ENCODE assay signal across 8 cellular contexts in the genomic region with DNA sequence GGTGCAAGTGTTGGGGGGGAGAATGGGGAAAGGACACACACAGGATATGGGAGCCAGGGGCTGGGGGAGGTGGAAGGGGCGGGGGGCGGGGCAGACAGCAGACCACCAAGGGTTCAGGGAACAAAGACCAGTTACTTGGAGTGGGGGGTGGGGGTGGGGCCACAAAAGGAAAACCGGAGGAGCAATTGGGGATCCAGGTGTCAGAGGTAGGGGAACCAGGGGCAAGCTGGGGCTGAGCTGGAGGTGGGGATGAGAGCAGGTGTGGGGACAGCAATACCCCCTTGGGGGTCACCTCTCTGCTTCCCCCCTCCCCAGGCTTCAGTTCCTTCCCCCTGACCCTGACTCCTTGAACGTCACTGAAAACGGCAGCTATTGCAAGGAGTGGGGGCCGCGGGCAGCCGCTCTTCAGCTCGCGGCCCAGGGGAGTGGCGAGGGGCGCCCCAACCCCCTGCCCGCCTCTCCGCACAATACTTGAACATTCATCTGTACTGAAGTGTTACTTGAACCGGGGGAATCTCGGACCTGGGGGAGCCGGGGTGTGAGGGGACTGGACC. TPM values are rescaled to one million over a fixed set of nuclear protein-coding genes. Genes with fewer than 3 reads are reported as not detected.
DNase-seq lines count a peak whose midpoint lies in the region; TF ChIP-seq lines count a peak whose summit lies in the region.

No MANE protein-coding gene starts in this region.

- H2AFZ ChIP-seq in mesenchymal stem cell (ENCODE audit: low read depth, low read length) = no peak overlapping the region

- H3K9me3 Mint-ChIP-seq in dendritic cell treated with granulocyte-macrophage colony-stimulating factor and Interleukin-4, amounts not matched to agents 40 ng/mL and 50 ng/mL, for 4 days = no peaks in the 10 kb centered on the region

- 5% methylated on average over 17 of the region's 17 CpGs for WGBS in HUES64
- 38% methylated on average over 17 of the region's 17 CpGs for WGBS in mesenchymal stem cell
- 47 to 84% (median 68%) methylated on average over 5 to 17 of the region's 17 CpGs for WGBS in stomach, 5 donors

- no peaks in the 10 kb centered on the region for H3K27me3 ChIP-seq in HUES64 (ENCODE audit: insufficient read depth, low read length)
- no peaks in the 10 kb centered on the region for H3K27me3 ChIP-seq in mesenchymal stem cell (ENCODE audit: control insufficient read depth in 1 of 2, insufficient read depth in 1 of 2, low read length in 2 of 2)
- no peaks in the 10 kb centered on the region for H3K27me3 ChIP-seq in stomach

- H3K18ac ChIP-seq in mesenchymal stem cell (ENCODE audit: low read depth in 1 of 2, low read length in 2 of 2) = no peak overlapping the region

- no peak overlapping the region for H3K23ac ChIP-seq in mesenchymal stem cell (ENCODE audit: low read length in 2 of 2)

- H3K27ac ChIP-seq in HUES64 (ENCODE audit: low read depth, low read length) = peak overlapping the region; percentile 88
- no peak overlapping the region for H3K27ac ChIP-seq in mesenchymal stem cell (ENCODE audit: low read length, poor library complexity, severe bottlenecking)
- H3K27ac ChIP-seq in stomach = peak overlapping the region; percentile 16 to 96 (median 92)

- no peak for TF ChIP-seq EP300 in stomach (IDR thresholded peaks at IDR 0.05)

- H3K9ac ChIP-seq in HUES64 (ENCODE audit: low read depth, low read length) (peak overlapping the region; percentile 66), mesenchymal stem cell (ENCODE audit: low read length) (peak overlapping the region; percentile 98)

- TF ChIP-seq POLR2A in stomach (IDR thresholded peaks at IDR 0.05) = no peak

- peaks cover 29% of the 10 kb centered on the region for H3K36me3 ChIP-seq in HUES64 (ENCODE audit: insufficient read depth, low read length)
- peaks cover 37 to 40% of the 10 kb centered on the region in 2 experiments for H3K36me3 ChIP-seq in mesenchymal stem cell (ENCODE audit: control insufficient read depth in 1 of 2, insufficient read depth in 2 of 2, low read depth in 1 of 2, low read length in 2 of 2)
- H3K36me3 ChIP-seq in stomach = peaks cover 0 to 45% (median 44%) of the 10 kb centered on the region in 4 donors

- H3K4me1 ChIP-seq in HUES64 (ENCODE audit: insufficient read depth, low read length) (peaks cover 20% of the 10 kb centered on the region), mesenchymal stem cell (ENCODE audit: control insufficient read depth, insufficient read depth, low read depth, low read length) (peaks cover 21% of the 10 kb centered on the region), stomach (peaks cover 25 to 50% (median 43%) of the 10 kb centered on the region in 4 donors)

- H3K4me3 Mint-ChIP-seq in dendritic cell treated with granulocyte-macrophage colony-stimulating factor and Interleukin-4, amounts not matched to agents 40 ng/mL and 50 ng/mL, for 4 days = no peak overlapping the region

- H3K9me3 ChIP-seq in HUES64 (ENCODE audit: insufficient read depth, low read depth, low read length) = no peaks in the 10 kb centered on the region
- H3K9me3 ChIP-seq in mesenchymal stem cell (ENCODE audit: control insufficient read depth, low read length) = no peaks in the 10 kb centered on the region
- H3K9me3 ChIP-seq in stomach = no peaks in the 10 kb centered on the region

- DNase-seq in mesenchymal stem cell (no peak), stomach (no peak), DMS79 treated with DMSO at 0.1 percent for 48 hours (lab: John Stamatoyannopoulos, UW) (no peak), DMS79 (lab: John Stamatoyannopoulos, UW) (no peak), kidney glomerular epithelial cell (lab: John Stamatoyannopoulos, UW) (no peak), KBM-7 (no peak)

- peak overlapping the region; percentile 66 for H4K91ac ChIP-seq in mesenchymal stem cell (ENCODE audit: low read length)

- H2BK15ac ChIP-seq in mesenchymal stem cell (ENCODE audit: low read depth, poor library complexity, severe bottlenecking) = peak overlapping the region; percentile 26

- no peaks in the 10 kb centered on the region for H3K27me3 Mint-ChIP-seq in dendritic cell treated with granulocyte-macrophage colony-stimulating factor and Interleukin-4, amounts not matched to agents 40 ng/mL and 50 ng/mL, for 4 days

- H3K4me1 Mint-ChIP-seq in dendritic cell treated with granulocyte-macrophage colony-stimulating factor and Interleukin-4, amounts not matched to agents 40 ng/mL and 50 ng/mL, for 4 days (ENCODE audit: low read depth) = peaks cover 24% of the 10 kb centered on the region

- peak overlapping the region in 1 of 2 experiments; percentile 54 for H2BK12ac ChIP-seq in mesenchymal stem cell (ENCODE audit: low read length in 2 of 2)

- intact Hi-C loops in dendritic cell treated with granulocyte-macrophage colony-stimulating factor and Interleukin-4, amounts not matched to agents 40 ng/mL and 50 ng/mL, for 4 days (cut with micrococcal nuclease) = loop anchor here (2.0 kb wide), 1 partner anchor 25 kb away; a partner anchor contains a TSS
- intact Hi-C loops in stomach (cut with DNase I; ENCODE audit: low total_unique reads) = no loop called here

- TF ChIP-seq CTCF in stomach (IDR thresholded peaks at IDR 0.05) = no peak

- H3K4me3 ChIP-seq in HUES64 (ENCODE audit: low read length) (peak overlapping the region; percentile 56), mesenchymal stem cell (ENCODE audit: insufficient read depth in 1 of 2, low read depth in 1 of 2, low read length in 2 of 2) (no peak overlapping the region), stomach (peak overlapping the region; percentile 69 to 88 (median 83))

- peak overlapping the region; percentile 92 for H3K27ac Mint-ChIP-seq in dendritic cell treated with granulocyte-macrophage colony-stimulating factor and Interleukin-4, amounts not matched to agents 40 ng/mL and 50 ng/mL, for 4 days

- H3K79me1 ChIP-seq in mesenchymal stem cell (replicated peaks; ENCODE audit: low read length, poor library complexity, severe bottlenecking) = peaks cover 26% of the 10 kb centered on the region

- H4K8ac ChIP-seq in mesenchymal stem cell (ENCODE audit: low read length) = peak overlapping the region; percentile 19

- H3K36me3 Mint-ChIP-seq in dendritic cell treated with granulocyte-macrophage colony-stimulating factor and Interleukin-4, amounts not matched to agents 40 ng/mL and 50 ng/mL, for 4 days (ENCODE audit: low read depth) = peaks cover 79% of the 10 kb centered on the region

- H3K4ac ChIP-seq in mesenchymal stem cell (ENCODE audit: low read depth in 1 of 2, low read length in 2 of 2) = no peak overlapping the region

- peak overlapping the region; percentile 15 for H2BK120ac ChIP-seq in mesenchymal stem cell (ENCODE audit: low read depth, low read length)

- no peak overlapping the region for H3K14ac ChIP-seq in mesenchymal stem cell (ENCODE audit: low read length in 2 of 2)

- no peak overlapping the region for H2AK5ac ChIP-seq in mesenchymal stem cell (ENCODE audit: low read length, severe bottlenecking)

- no peak overlapping the region for H2BK5ac ChIP-seq in mesenchymal stem cell (ENCODE audit: low read depth, low read length, poor library complexity, severe bottlenecking)

- in situ Hi-C loops in KBM-7 (cut with MboI; ENCODE audit: low pct_unique_long_range_greater_than_20kb, low sequenced_read_pairs) = no loop called here

- peak overlapping the region; percentile 20 for H3K4me2 ChIP-seq in mesenchymal stem cell (ENCODE audit: low read length, poor library complexity, severe bottlenecking)

RNA-seq across cellular contexts. Expression of a gene that starts 1.3 kb away (rescaled TPM):
- polyA plus RNA-seq in HUES64 (2013, experiment 1 of 2) = 7.9 TPM
- 9.8 TPM for polyA plus RNA-seq in HUES64 (2013, experiment 2 of 2)
- polyA plus RNA-seq in mesenchymal stem cell (2013, experiment 1 of 2) = 63.4 TPM
- polyA plus RNA-seq in mesenchymal stem cell (2013, experiment 2 of 2) = 64.8 TPM
- total RNA-seq in stomach = 10 to 100 TPM in 2 of 5 donors, 1 to 10 TPM in 2, not detected in 1; 6.7 to 14.0 (median 11.2) TPM
- 10 to 100 TPM in 2 of 3 donors, 1 to 10 TPM in 1; 7.8 to 26.0 (median 10.5) TPM for polyA plus RNA-seq in stomach

RNA-seq across cellular contexts. Expression of a gene that starts 9.9 kb away (rescaled TPM):
- 22.1 TPM for polyA plus RNA-seq in HUES64 (2013, experiment 1 of 2)
- 21.0 TPM for polyA plus RNA-seq in HUES64 (2013, experiment 2 of 2)
- polyA plus RNA-seq in mesenchymal stem cell (2013, experiment 1 of 2) = 11.7 TPM
- polyA plus RNA-seq in mesenchymal stem cell (2013, experiment 2 of 2) = 10.9 TPM
- 10 to 100 TPM in 3 of 5 donors, 1 to 10 TPM in 2; 4.4 to 22.2 (median 19.2) TPM for total RNA-seq in stomach
- 1 to 10 TPM; 5.2 to 7.5 (median 5.9) TPM for polyA plus RNA-seq in stomach

RNA-seq across cellular contexts. Expression of a gene that starts 24.2 kb away (rescaled TPM):
- 53.0 TPM for polyA plus RNA-seq in HUES64 (2013, experiment 1 of 2)
- polyA plus RNA-seq in HUES64 (2013, experiment 2 of 2) = 53.0 TPM
- 21.4 TPM for polyA plus RNA-seq in mesenchymal stem cell (2013, experiment 1 of 2)
- polyA plus RNA-seq in mesenchymal stem cell (2013, experiment 2 of 2) = 20.2 TPM
- 100 to 1,000 TPM in 1 of 5 donors, 10 to 100 TPM in 1, 1 to 10 TPM in 3; 6.7 to 252 (median 9.7) TPM for total RNA-seq in stomach
- 10 to 100 TPM in 1 of 3 donors, 1 to 10 TPM in 2; 5.8 to 12.7 (median 8.2) TPM for polyA plus RNA-seq in stomach

RNA-seq across cellular contexts. Expression of a gene that starts 37.4 kb away (rescaled TPM):
- 2.0 TPM for polyA plus RNA-seq in HUES64 (2013, experiment 1 of 2)
- 1.5 TPM for polyA plus RNA-seq in HUES64 (2013, experiment 2 of 2)
- polyA plus RNA-seq in mesenchymal stem cell (2013, experiment 1 of 2) = 9.2 TPM
- polyA plus RNA-seq in mesenchymal stem cell (2013, experiment 2 of 2) = 9.4 TPM
- 10 to 100 TPM in 3 of 5 donors, 1 to 10 TPM in 2; 2.9 to 52.7 (median 13.4) TPM for total RNA-seq in stomach
- polyA plus RNA-seq in stomach = 10 to 100 TPM in 1 of 3 donors, 1 to 10 TPM in 2; 4.3 to 19.5 (median 7.3) TPM

RNA-seq across cellular contexts. Expression of a gene that starts 51.2 kb away (rescaled TPM):
- 1.0 TPM for polyA plus RNA-seq in HUES64 (2013, experiment 1 of 2)
- 1.6 TPM for polyA plus RNA-seq in HUES64 (2013, experiment 2 of 2)
- 6.7 TPM for polyA plus RNA-seq in mesenchymal stem cell (2013, experiment 1 of 2)
- 7.0 TPM for polyA plus RNA-seq in mesenchymal stem cell (2013, experiment 2 of 2)
- 1 to 10 TPM in 1 of 5 donors, under 1 TPM in 2, not detected in 2; 0.29 to 2.3 (median 0.55) TPM for total RNA-seq in stomach
- 1 to 10 TPM; 2.1 to 4.5 (median 2.9) TPM for polyA plus RNA-seq in stomach

Comparison
In these comparisons a context has a peak if more than half of its experiments do, and no peak if none do; other contexts are left out.
1. H3K4me3 ChIP-seq: peak in HUES64 (single experiment) and stomach (4 of 4); none in mesenchymal stem cell (0 of 2).